ENCODE assay signal across 33 cellular contexts in genomic region chr1:14710331-14710730, GRCh38.
DNase-seq lines count a peak whose midpoint lies in the region; ATAC-seq, FAIRE-seq and TF ChIP-seq lines count a peak whose summit lies in the region.
"Had no signal": no experiment of that assay in that cellular context is flagged by ENCODE, and none has a peak within 500 bp of the region (broad histone marks: within the 10 kb centered on the region; RNA-seq: fewer than 3 reads in every experiment).

No MANE protein-coding gene starts in this region.

- no peak for ATAC-seq in K562
- no peak for ATAC-seq in GM18873 (IDR thresholded peaks at IDR 0.05; ENCODE audit: low FRiP score, unreplicated experiment)
- ATAC-seq: A549; CD8-positive, alpha-beta T cell had no signal

- no peak for TF ChIP-seq POLR2A in K562 (conservative IDR thresholded peaks at IDR 0.05)

- no peak overlapping the region for H2AFZ ChIP-seq in K562 (ENCODE audit: low read depth, low read length)

- no peaks in the 10 kb centered on the region for H3K79me2 ChIP-seq in K562 (ENCODE audit: control insufficient read depth, insufficient read depth, low read length)

- H3K4me3 ChIP-seq in HEK293 (ENCODE audit: low read depth, low read length): no peak overlapping the region
- no peak overlapping the region for H3K4me3 ChIP-seq in K562
- H3K4me3 ChIP-seq in kidney (ENCODE audit: low read length in 2 of 2): no peak overlapping the region
- H3K4me3 ChIP-seq: A549; BLaER1; BLaER1 treated with 17β-estradiol and CSF1 and Interleukin-3, amounts not matched to agents 10 nM and 100 nM had no signal

- DNase-seq in K562 (ENCODE audit: extremely low read depth in 1 of 4, low spot score in 3 of 4) (no peak), kidney (peak; percentile 8), NCI-H510A treated with DMSO at 0.1 percent for 48 hours (lab: John Stamatoyannopoulos, UW) (no peak)
- no peak for DNase-seq in stimulated activated CD4-positive, alpha-beta T cell treated with anti-CD3 and anti-CD28 coated beads, Interleukin-1b, Interleukin-23, amount 100 ng/mL, for 48 hours
- DNase-seq: 8988T; ACHN; AML-193; BE2C; C1 segment of cervical spinal cord; Caco-2; Calu3; CD4-positive, alpha-beta memory T cell; CD4-positive, alpha-beta T cell; CD4-positive, CD25-positive, alpha-beta regulatory T cell; CD8-positive, alpha-beta memory T cell; CD8-positive, alpha-beta T cell; COR-L47; DMS 273 treated with DMSO at 0.1 percent for 48 hours; DMS153; DMS53; DMS79; DMS79 treated with DMSO at 0.1 percent for 48 hours; DND-41; EL had no signal

- TF ChIP-seq EP300 in K562 (IDR thresholded peaks at IDR 0.05; ENCODE audit: low read length): no peak

- TF ChIP-seq CTCF in HEK293 (tag by site-specific recombination; IDR thresholded peaks at IDR 0.05): no peak
- TF ChIP-seq CTCF in K562 (IDR thresholded peaks at IDR 0.05 in 2 of 3, conservative IDR thresholded peaks at IDR 0.05 in 1 of 3; ENCODE audit: insufficient read depth in 2 of 3, low read depth in 1 of 3, low read length in 3 of 3): no peak
- TF ChIP-seq CTCF in kidney (IDR thresholded peaks at IDR 0.05; ENCODE audit: borderline replicate concordance, extremely low read depth, insufficient read depth): no peak

- FAIRE-seq in K562 (lab: Jason Lieb, UNC) (no peak), kidney (lab: Jason Lieb, UNC) (no peak)
- FAIRE-seq: A204.1, A549, D721Med had no signal

- no peaks in the 10 kb centered on the region for H3K9me1 ChIP-seq in K562 (ENCODE audit: control insufficient read depth, insufficient read depth, low read length)

- H4K20me1 ChIP-seq in K562 (replicated peaks; ENCODE audit: control insufficient read depth, insufficient read depth, low read length): no peaks in the 10 kb centered on the region
- H4K20me1 ChIP-seq: BLaER1; BLaER1 treated with 17β-estradiol and CSF1 and Interleukin-3, amounts not matched to agents 10 nM and 100 nM had no signal

- no peaks in the 10 kb centered on the region for H3K4me1 ChIP-seq in HEK293 (ENCODE audit: control insufficient read depth, insufficient read depth, low read length)
- H3K4me1 ChIP-seq in K562 (replicated peaks in 1 of 2; ENCODE audit: control insufficient read depth in 2 of 2, insufficient read depth in 2 of 2, low read length in 2 of 2): no peaks in the 10 kb centered on the region
- no peaks in the 10 kb centered on the region for H3K4me1 ChIP-seq in kidney (ENCODE audit: control insufficient read depth in 1 of 2, insufficient read depth in 1 of 2, low read depth in 1 of 2, low read length in 2 of 2)
- H3K4me1 ChIP-seq: A549, BE2C, Caco-2 had no signal

- 5% methylated on average over 6 of the region's 6 CpGs for WGBS in K562 (ENCODE audit: insufficient coverage, low coverage, missing lambda C conversion rate)

- CTCF ChIA-PET in HEK293 (lab: Yijun Ruan, JAX) (no interaction called here), K562 (lab: Yijun Ruan, JAX; ENCODE audit: low intra/inter-chr PET ratio) (no interaction called here)

- no peak overlapping the region for H3K9ac ChIP-seq in K562 (ENCODE audit: insufficient read depth in 1 of 2, low read depth in 2 of 2, low read length in 2 of 2)
- H3K9ac ChIP-seq in kidney (ENCODE audit: low read length in 2 of 2): no peak overlapping the region
- H3K9ac ChIP-seq: BLaER1; BLaER1 treated with 17β-estradiol and CSF1 and Interleukin-3, amounts not matched to agents 10 nM and 100 nM had no signal

- in situ Hi-C loops in K562 (cut with MboI): no loop called here

- TF ChIP-seq RAD21 in K562 (CRISPR knock-in tag; conservative IDR thresholded peaks at IDR 0.05 in 1 of 2, IDR thresholded peaks at IDR 0.05 in 1 of 2): no peak

- no TSS peak for BruUV-seq in K562 (replicated peaks; lab: Mats Ljungman, UMichigan)

- intact Hi-C loops in K562 (cut with micrococcal nuclease): no loop called here
- intact Hi-C loops in kidney (cut with DNase I): no loop called here

- H3K9me3 ChIP-seq in HEK293 (ENCODE audit: control insufficient read depth, insufficient read depth, low read depth, low read length) (no peaks in the 10 kb centered on the region), K562 (replicated peaks; ENCODE audit: control insufficient read depth, insufficient read depth, low read depth, low read length) (no peaks in the 10 kb centered on the region), kidney (ENCODE audit: control insufficient read depth in 1 of 2, low read length in 2 of 2) (no peaks in the 10 kb centered on the region)
- H3K9me3 ChIP-seq: A549, BE2C, Caco-2 had no signal

- peaks cover 26 to 61% of the 10 kb centered on the region in 2 experiments for H3K27me3 ChIP-seq in K562 (ENCODE audit: control insufficient read depth in 2 of 2, insufficient read depth in 2 of 2, low read length in 2 of 2)
- H3K27me3 ChIP-seq: BE2C; BLaER1; BLaER1 treated with 17β-estradiol and CSF1 and Interleukin-3, amounts not matched to agents 10 nM and 100 nM had no signal

- H3K36me3 ChIP-seq in HEK293 (ENCODE audit: control insufficient read depth in 2 of 2, insufficient read depth in 1 of 2, low read length in 2 of 2) (no peaks in the 10 kb centered on the region), K562 (ENCODE audit: control insufficient read depth, insufficient read depth, low read length) (no peaks in the 10 kb centered on the region), kidney (ENCODE audit: control insufficient read depth in 1 of 2, insufficient read depth in 2 of 2, low read length in 2 of 2) (no peaks in the 10 kb centered on the region)
- H3K36me3 ChIP-seq: BE2C; BLaER1; BLaER1 treated with 17β-estradiol and CSF1 and Interleukin-3, amounts not matched to agents 10 nM and 100 nM had no signal

- H3K27ac ChIP-seq in HEK293 (ENCODE audit: extremely low read depth, low read depth, low read length) (no peak overlapping the region), K562 (ENCODE audit: extremely low read depth, low read depth, low read length) (no peak overlapping the region), kidney (ENCODE audit: low read depth in 2 of 2, low read length in 2 of 2) (no peak overlapping the region)
- H3K27ac ChIP-seq: 22Rv1; A549; BLaER1; BLaER1 treated with 17β-estradiol and CSF1 and Interleukin-3, amounts not matched to agents 10 nM and 100 nM; C4-2B had no signal

- POLR2A ChIA-PET in HEK293 (lab: Yijun Ruan, JAX) (no interaction called here), K562 (lab: Yijun Ruan, JAX) (interaction anchor here (0.7 kb wide), 1 partner anchor 14 kb away, joined by 3 read pairs; no protein-coding TSS in a partner anchor)

- H3K4me2 ChIP-seq in K562 (ENCODE audit: insufficient read depth, low read length): no peak overlapping the region
- H3K4me2 ChIP-seq: A549; BLaER1; BLaER1 treated with 17β-estradiol and CSF1 and Interleukin-3, amounts not matched to agents 10 nM and 100 nM had no signal

TF ChIP-seq in HEK293, 187 proteins besides CTCF, POLR2A, EP300 and RAD21:
- TF ChIP-seq ZNF623 (tag by site-specific recombination; IDR thresholded peaks at IDR 0.05) (peak; percentile 58), KLF10 (tag by site-specific recombination; IDR thresholded peaks at IDR 0.05) (no peak)

TF ChIP-seq in K562, 482 proteins besides CTCF, POLR2A, EP300 and RAD21:
- peak; percentile 59 for TF ChIP-seq PRDM10 (IDR thresholded peaks at IDR 0.05; ENCODE audit: partially characterized antibody)
- TF ChIP-seq DMBX1 (CRISPR knock-in tag; IDR thresholded peaks at IDR 0.05; ENCODE audit: borderline replicate concordance): no peak
- no peak for TF ChIP-seq NR2C2 (CRISPR knock-in tag; IDR thresholded peaks at IDR 0.05)
- no peak for TF ChIP-seq NR2C2 (tag; IDR thresholded peaks at IDR 0.05)

Comparison
In these comparisons a context has a peak if more than half of its experiments do, and no peak if none do; other contexts are left out.
1. Of the 44 proteins assayed by ChIP-seq in both K562 and HEK293: peak only in K562: PRDM10; only in HEK293: none; in both: none; in neither: 43.